ENCODE assay signal across 8 cellular contexts in genomic region chr3:122680381-122681293, GRCh38. TPM values are rescaled to one million over a fixed set of nuclear protein-coding genes. Genes with fewer than 3 reads are reported as not detected.
DNase-seq lines count a peak whose midpoint lies in the region; ATAC-seq and TF ChIP-seq lines count a peak whose summit lies in the region.

Gene PARP14 (plus strand): TSS chr3:122680839. CDS start chr3:122680884, 45 bp downstream.

- peak within 1 kb of the TSS; percentile 99 to 100 for H3K27ac Mint-ChIP-seq in activated naive CD4-positive, alpha-beta T cell treated with anti-CD3 and anti-CD28 coated beads, Interleukin-2, amount 50 U/mL, for 72 hours

- H3K4me1 ChIP-seq in testis, result peaks cover 24% of the 10 kb centered on the region

- no peaks in the 10 kb centered on the region for H3K27me3 ChIP-seq in testis

- peak; percentile 47 for ATAC-seq in GM18907 (IDR thresholded peaks at IDR 0.05; ENCODE audit: unreplicated experiment)
- peak; percentile 80 for ATAC-seq in SK-N-SH treated with all-trans-retinoic acid at 6 μM for 48 hours
- ATAC-seq in activated naive CD4-positive, alpha-beta T cell treated with anti-CD3 and anti-CD28 coated beads, Interleukin-2, amount 50 U/mL, for 72 hours, result peak; percentile 71 to 77

- DNase-seq in AG08395 (ENCODE audit: low spot score), result peak; percentile 57
- peak; percentile 61 for DNase-seq in HPDE6-E6E7 (ENCODE audit: extremely low spot score)
- DNase-seq in activated naive CD4-positive, alpha-beta T cell treated with anti-CD3 and anti-CD28 coated beads, Interleukin-2, amount 50 U/mL, for 72 hours (ENCODE audit: low spot score in 2 of 2), result peak; percentile 67 to 82
- peak; percentile 60 for DNase-seq in globus pallidus (ENCODE audit: low spot score)
- DNase-seq in occipital lobe (lab: John Stamatoyannopoulos, UW), result peak; percentile 32
- DNase-seq in testis, result peak; percentile 64

- H3K9me3 Mint-ChIP-seq in activated naive CD4-positive, alpha-beta T cell treated with anti-CD3 and anti-CD28 coated beads, Interleukin-2, amount 50 U/mL, for 72 hours, result no peaks in the 10 kb centered on the region

- peak within 1 kb of the TSS; percentile 96 to 97 for H3K27ac ChIP-seq in testis

- TF ChIP-seq CTCF in testis (IDR thresholded peaks at IDR 0.05), result no peak

- no peak for TF ChIP-seq POLR2A in testis (IDR thresholded peaks at IDR 0.05)

- H3K36me3 ChIP-seq in testis (ENCODE audit: low read depth, missing control alignments), result no peaks in the 10 kb centered on the region

- WGBS in testis, 2 donors, result 0 to 1% methylated on average over 55 to 56 of the region's 66 CpGs

- H3K9me3 ChIP-seq in testis, result no peaks in the 10 kb centered on the region

- intact Hi-C loops in testis (cut with DNase I; ENCODE audit: low total_unique reads), result loop anchor here (5.0 kb wide), 1 partner anchor 118 kb away; the partner anchor contains the start of genes DTX3L and PARP9

- peak within 1 kb of the TSS; percentile 88 to 90 for H3K4me3 ChIP-seq in testis

- H3K36me3 Mint-ChIP-seq in activated naive CD4-positive, alpha-beta T cell treated with anti-CD3 and anti-CD28 coated beads, Interleukin-2, amount 50 U/mL, for 72 hours, result peaks cover 23 to 30% of the 10 kb centered on the region in 2 donors

TF ChIP-seq in SK-N-SH treated with all-trans-retinoic acid at 6 μM for 48 hours, 23 proteins besides CTCF, POLR2A, EP300 and RAD21:
- TF ChIP-seq, protein P1, sequence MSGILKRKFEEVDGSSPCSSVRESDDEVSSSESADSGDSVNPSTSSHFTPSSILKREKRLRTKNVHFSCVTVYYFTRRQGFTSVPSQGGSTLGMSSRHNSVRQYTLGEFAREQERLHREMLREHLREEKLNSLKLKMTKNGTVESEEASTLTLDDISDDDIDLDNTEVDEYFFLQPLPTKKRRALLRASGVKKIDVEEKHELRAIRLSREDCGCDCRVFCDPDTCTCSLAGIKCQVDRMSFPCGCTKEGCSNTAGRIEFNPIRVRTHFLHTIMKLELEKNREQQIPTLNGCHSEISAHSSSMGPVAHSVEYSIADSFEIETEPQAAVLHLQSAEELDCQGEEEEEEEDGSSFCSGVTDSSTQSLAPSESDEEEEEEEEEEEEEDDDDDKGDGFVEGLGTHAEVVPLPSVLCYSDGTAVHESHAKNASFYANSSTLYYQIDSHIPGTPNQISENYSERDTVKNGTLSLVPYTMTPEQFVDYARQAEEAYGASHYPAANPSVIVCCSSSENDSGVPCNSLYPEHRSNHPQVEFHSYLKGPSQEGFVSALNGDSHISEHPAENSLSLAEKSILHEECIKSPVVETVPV (CRISPR knock-in tag; IDR thresholded peaks at IDR 0.05), result no peak
- TF ChIP-seq ZFP3 (CRISPR knock-in tag; IDR thresholded peaks at IDR 0.05) (no peak), TSHZ2 (CRISPR knock-in tag; IDR thresholded peaks at IDR 0.05) (no peak)
- TF ChIP-seq, protein P2, sequence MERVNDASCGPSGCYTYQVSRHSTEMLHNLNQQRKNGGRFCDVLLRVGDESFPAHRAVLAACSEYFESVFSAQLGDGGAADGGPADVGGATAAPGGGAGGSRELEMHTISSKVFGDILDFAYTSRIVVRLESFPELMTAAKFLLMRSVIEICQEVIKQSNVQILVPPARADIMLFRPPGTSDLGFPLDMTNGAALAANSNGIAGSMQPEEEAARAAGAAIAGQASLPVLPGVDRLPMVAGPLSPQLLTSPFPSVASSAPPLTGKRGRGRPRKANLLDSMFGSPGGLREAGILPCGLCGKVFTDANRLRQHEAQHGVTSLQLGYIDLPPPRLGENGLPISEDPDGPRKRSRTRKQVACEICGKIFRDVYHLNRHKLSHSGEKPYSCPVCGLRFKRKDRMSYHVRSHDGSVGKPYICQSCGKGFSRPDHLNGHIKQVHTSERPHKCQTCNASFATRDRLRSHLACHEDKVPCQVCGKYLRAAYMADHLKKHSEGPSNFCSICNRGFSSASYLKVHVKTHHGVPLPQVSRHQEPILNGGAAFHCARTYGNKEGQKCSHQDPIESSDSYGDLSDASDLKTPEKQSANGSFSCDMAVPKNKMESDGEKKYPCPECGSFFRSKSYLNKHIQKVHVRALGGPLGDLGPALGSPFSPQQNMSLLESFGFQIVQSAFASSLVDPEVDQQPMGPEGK (CRISPR knock-in tag; IDR thresholded peaks at IDR 0.05; ENCODE audit: borderline replicate concordance), result no peak
TF ChIP-seq in SK-N-SH treated with all-trans-retinoic acid at 6 μM for 48 hours: peak in this region for 0.

RNA-seq across cellular contexts. Expression of gene PARP14, which starts in this region (rescaled TPM):
- total RNA-seq in activated naive CD4-positive, alpha-beta T cell treated with anti-CD3 and anti-CD28 coated beads, Interleukin-2, amount 50 U/mL, for 72 hours, result 10 to 100 TPM; 56.0 to 69.3 TPM
- total RNA-seq in occipital lobe, result 11.2 TPM
- total RNA-seq in testis, result 10 to 100 TPM; 11.3 to 18.2 TPM
- 8.8 TPM for polyA plus RNA-seq in testis (ENCODE audit: insufficient read depth, low read depth, low replicate concordance)

Comparison
In these comparisons a context has a peak if more than half of its experiments do, and no peak if none do; other contexts are left out.
1. Peak in every context shown above with its lines: DNase-seq, ATAC-seq, H3K4me3 ChIP-seq and H3K27ac ChIP-seq.